Comparison of ENCODE assay signal across 22 cellular contexts in the genomic region with DNA sequence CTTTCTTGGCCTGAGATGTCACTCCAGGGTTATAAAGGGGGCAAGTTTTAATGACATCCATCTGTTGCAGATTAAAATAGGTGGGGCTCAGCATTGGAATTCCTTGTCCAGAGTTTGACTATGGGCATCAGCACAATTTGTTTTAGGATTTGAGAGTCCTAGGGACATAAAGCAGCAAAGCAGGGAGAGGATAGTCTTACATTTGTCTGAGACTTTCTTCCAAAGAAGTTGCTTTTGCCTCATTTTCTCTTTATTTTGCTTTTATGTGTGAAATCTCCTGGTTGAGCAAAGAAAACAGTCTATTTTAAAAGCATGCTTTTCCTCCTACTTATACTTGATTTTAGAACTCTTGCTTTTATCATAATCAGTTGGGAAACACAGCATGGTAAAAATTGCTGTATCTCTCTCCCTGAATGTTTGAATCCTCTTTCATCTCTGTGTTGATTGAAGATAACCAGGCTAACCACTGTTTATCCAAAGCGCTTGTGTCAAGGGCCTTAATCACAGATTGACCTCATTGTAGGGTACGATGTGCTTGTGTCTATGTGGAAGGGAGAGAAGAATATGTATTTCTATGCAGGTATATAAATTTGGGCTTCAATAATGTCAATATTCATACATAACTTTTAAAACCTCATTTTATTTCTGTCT.
"Had no signal": no experiment of that assay in that cellular context is flagged by ENCODE, and none has a peak within 500 bp of the region (broad histone marks: within the 10 kb centered on the region; RNA-seq: fewer than 3 reads in every experiment).

No MANE protein-coding gene starts in this region.

- H3K27me3 ChIP-seq: adrenal gland, esophagus squamous epithelium, ovary, sigmoid colon, tibial nerve had no signal

- H3K9me3 ChIP-seq: adrenal gland, esophagus squamous epithelium, ovary, psoas muscle, sigmoid colon, tibial nerve had no signal

- H3K4me3 ChIP-seq: adrenal gland, esophagus squamous epithelium, lung, ovary, psoas muscle, sigmoid colon, tibial nerve had no signal

- H3K4me1 ChIP-seq: adrenal gland, esophagus squamous epithelium had no signal

- H3K36me3 ChIP-seq: adrenal gland, esophagus squamous epithelium, ovary, sigmoid colon had no signal

- H3K4me3 Mint-ChIP-seq: activated CD8-positive, alpha-beta T cell treated with anti-CD3 and anti-CD28 coated beads for 36 hours; activated naive CD4-positive, alpha-beta T cell treated with anti-CD3 and anti-CD28 coated beads, Interleukin-2, amount 50 U/mL, for 24 hours; activated T-cell treated with anti-CD3 and anti-CD28 coated beads, Interleukin-2, amount 50 U/mL, for 24 hours had no signal

- H3K9me3 Mint-ChIP-seq: activated CD8-positive, alpha-beta T cell treated with anti-CD3 and anti-CD28 coated beads for 36 hours; activated naive CD4-positive, alpha-beta T cell treated with anti-CD3 and anti-CD28 coated beads, Interleukin-2, amount 50 U/mL, for 24 hours; activated T-cell treated with anti-CD3 and anti-CD28 coated beads, Interleukin-2, amount 50 U/mL, for 24 hours had no signal

- DNase-seq: activated CD4-positive, alpha-beta T cell treated with anti-CD3 and anti-CD28 coated beads for 48 hours; activated CD4-positive, CD25-positive, alpha-beta regulatory T cell; activated CD8-positive, alpha-beta T cell treated with anti-CD3 and anti-CD28 coated beads for 36 hours; activated effector memory CD4-positive, alpha-beta T cell treated with Interleukin-2 at 50 U/mL for 16 hours; activated T-cell treated with anti-CD3 and anti-CD28 coated beads, Interleukin-2, amount 50 U/mL, for 24 hours; adrenal gland; dermis blood vessel endothelial cell; effector memory CD4-positive, alpha-beta T cell; esophagus squamous epithelium; foreskin fibroblast; hippocampal formation; left cardiac atrium; ovary; psoas muscle; sigmoid colon; stimulated activated CD8-positive, alpha-beta memory T cell treated with anti-CD3 and anti-CD28 coated beads, Interleukin-4, amount 100 ng/mL, for 48 hours; stimulated activated naive CD4-positive, alpha-beta T cell treated with Interleukin-2 at 50 U/mL for 16 hours; T-helper 1 cell; T-helper 9 cell had no signal

- ATAC-seq: activated CD8-positive, alpha-beta T cell treated with anti-CD3 and anti-CD28 coated beads for 36 hours had no signal

- H3K27ac ChIP-seq: adrenal gland, esophagus squamous epithelium, ovary, psoas muscle, sigmoid colon had no signal

- H3K27ac Mint-ChIP-seq: activated CD8-positive, alpha-beta T cell treated with anti-CD3 and anti-CD28 coated beads for 36 hours; activated naive CD4-positive, alpha-beta T cell treated with anti-CD3 and anti-CD28 coated beads, Interleukin-2, amount 50 U/mL, for 24 hours; activated T-cell treated with anti-CD3 and anti-CD28 coated beads, Interleukin-2, amount 50 U/mL, for 24 hours had no signal

- H3K36me3 Mint-ChIP-seq: activated naive CD4-positive, alpha-beta T cell treated with anti-CD3 and anti-CD28 coated beads, Interleukin-2, amount 50 U/mL, for 24 hours had no signal

- H3K4me1 Mint-ChIP-seq: activated naive CD4-positive, alpha-beta T cell treated with anti-CD3 and anti-CD28 coated beads, Interleukin-2, amount 50 U/mL, for 24 hours had no signal
